1 cellular context compared by ENCODE assay signal in genomic region chr18:3451166-3451988, GRCh38.
TF ChIP-seq lines count a peak whose summit lies in the region.

No MANE protein-coding gene starts in this region.

TF ChIP-seq in HepG2, 621 proteins besides CTCF, POLR2A, EP300 and RAD21 (continued from another document and continues in another):
- 0 out of 2 replicates have a peak, but pooled peaks have one; percentile 29 for TF ChIP-seq SETDB1 (CRISPR knock-in tag; IDR thresholded peaks at IDR 0.05; ENCODE audit: borderline replicate concordance)
- TF ChIP-seq ZNF503 (CRISPR knock-in tag; IDR thresholded peaks at IDR 0.05): no peak
- TF ChIP-seq MXI1 (IDR thresholded peaks at IDR 0.05; ENCODE audit: borderline replicate concordance, low read depth, low read length): 0 out of 3 replicates have a peak, but pooled peaks have one; percentile 1
- TF ChIP-seq PRMT3 (CRISPR knock-in tag; IDR thresholded peaks at IDR 0.05; ENCODE audit: borderline replicate concordance, low read depth): no peak
- 0 out of 2 replicates have a peak, but pooled peaks have one; percentile 16 for TF ChIP-seq TMF1 (CRISPR knock-in tag; IDR thresholded peaks at IDR 0.05; ENCODE audit: low read depth)
- TF ChIP-seq POLR2G (IDR thresholded peaks at IDR 0.05; ENCODE audit: low read depth, low read length): peak; percentile 81; the same call in 1 of the 2 replicates
- 0 out of 2 replicates have a peak, but pooled peaks have one; percentile 50 for TF ChIP-seq THAP7 (CRISPR knock-in tag; IDR thresholded peaks at IDR 0.05)
- TF ChIP-seq POGK (CRISPR knock-in tag; conservative IDR thresholded peaks at IDR 0.05): no peak
- 0 out of 2 replicates have a peak, but pooled peaks have one; percentile 34 for TF ChIP-seq HNF4A (CRISPR knock-in tag; IDR thresholded peaks at IDR 0.05)
- 0 out of 2 replicates have a peak, but pooled peaks have one; percentile 21 for TF ChIP-seq ZBTB7B (CRISPR knock-in tag; IDR thresholded peaks at IDR 0.05)
- TF ChIP-seq, protein P1, sequence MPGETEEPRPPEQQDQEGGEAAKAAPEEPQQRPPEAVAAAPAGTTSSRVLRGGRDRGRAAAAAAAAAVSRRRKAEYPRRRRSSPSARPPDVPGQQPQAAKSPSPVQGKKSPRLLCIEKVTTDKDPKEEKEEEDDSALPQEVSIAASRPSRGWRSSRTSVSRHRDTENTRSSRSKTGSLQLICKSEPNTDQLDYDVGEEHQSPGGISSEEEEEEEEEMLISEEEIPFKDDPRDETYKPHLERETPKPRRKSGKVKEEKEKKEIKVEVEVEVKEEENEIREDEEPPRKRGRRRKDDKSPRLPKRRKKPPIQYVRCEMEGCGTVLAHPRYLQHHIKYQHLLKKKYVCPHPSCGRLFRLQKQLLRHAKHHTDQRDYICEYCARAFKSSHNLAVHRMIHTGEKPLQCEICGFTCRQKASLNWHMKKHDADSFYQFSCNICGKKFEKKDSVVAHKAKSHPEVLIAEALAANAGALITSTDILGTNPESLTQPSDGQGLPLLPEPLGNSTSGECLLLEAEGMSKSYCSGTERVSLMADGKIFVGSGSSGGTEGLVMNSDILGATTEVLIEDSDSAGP (CRISPR knock-in tag; IDR thresholded peaks at IDR 0.05; ENCODE audit: borderline replicate concordance): peak; percentile 6; the same call in 1 of the 2 replicates
- TF ChIP-seq ZNF883 (CRISPR knock-in tag; IDR thresholded peaks at IDR 0.05; ENCODE audit: not compliant biosample characterization): no peak
- TF ChIP-seq RARA (CRISPR knock-in tag; IDR thresholded peaks at IDR 0.05): 0 out of 2 replicates have a peak, but pooled peaks have one; percentile 36
- TF ChIP-seq FOSL2 (CRISPR knock-in tag; IDR thresholded peaks at IDR 0.05): 0 out of 2 replicates have a peak, but pooled peaks have one; percentile 5
- TF ChIP-seq NRL (CRISPR knock-in tag; IDR thresholded peaks at IDR 0.05; ENCODE audit: borderline replicate concordance): peak; percentile 13; the same call in 1 of the 2 replicates
- peak; percentile 18; the same call in 1 of the 2 replicates for TF ChIP-seq SALL2 (CRISPR knock-in tag; IDR thresholded peaks at IDR 0.05)
- TF ChIP-seq PRDM10 (CRISPR knock-in tag; IDR thresholded peaks at IDR 0.05; ENCODE audit: low read depth): peak; percentile 56; the same call in 1 of the 2 replicates
- TF ChIP-seq ATF1 (CRISPR knock-in tag; IDR thresholded peaks at IDR 0.05): no peak
- peak; percentile 64 for TF ChIP-seq ZBTB10 (CRISPR knock-in tag; IDR thresholded peaks at IDR 0.05; ENCODE audit: borderline replicate concordance)
- no peak; the same call in 1 of the 2 replicates for TF ChIP-seq ZNF274 (CRISPR knock-in tag; IDR thresholded peaks at IDR 0.05)
- TF ChIP-seq CBX5 (CRISPR knock-in tag; IDR thresholded peaks at IDR 0.05; ENCODE audit: borderline replicate concordance): 0 out of 2 replicates have a peak, but pooled peaks have one; percentile 8
- peak; percentile 64; the same call in 1 of the 2 replicates for TF ChIP-seq PHF21A (CRISPR knock-in tag; IDR thresholded peaks at IDR 0.05)
- peak; percentile 94 for TF ChIP-seq HIVEP1 (CRISPR knock-in tag; IDR thresholded peaks at IDR 0.05)
- 0 out of 2 replicates have a peak, but pooled peaks have one; percentile 30 for TF ChIP-seq SAFB2 (CRISPR knock-in tag; IDR thresholded peaks at IDR 0.05; ENCODE audit: borderline replicate concordance, low read depth)
- TF ChIP-seq ZNF724P (CRISPR knock-in tag; IDR thresholded peaks at IDR 0.05; ENCODE audit: borderline replicate concordance): no peak
- 0 out of 2 replicates have a peak, but pooled peaks have one; percentile 26 for TF ChIP-seq SP5 (CRISPR knock-in tag; IDR thresholded peaks at IDR 0.05; ENCODE audit: borderline replicate concordance, low read depth)
- TF ChIP-seq TBX2 (CRISPR knock-in tag; IDR thresholded peaks at IDR 0.05; ENCODE audit: borderline replicate concordance): peak; percentile 46; the same call in 1 of the 2 replicates
- 0 out of 2 replicates have a peak, but pooled peaks have one; percentile 67 for TF ChIP-seq PCBP1 (IDR thresholded peaks at IDR 0.05; ENCODE audit: borderline replicate concordance, low read depth, low read length)
- peak; percentile 52 for TF ChIP-seq TAF15 (IDR thresholded peaks at IDR 0.05; ENCODE audit: low read depth, low read length, poor library complexity, severe bottlenecking)
- no peak for TF ChIP-seq SOX6 (IDR thresholded peaks at IDR 0.05)
- peak; percentile 28; the same call in 1 of the 2 replicates for TF ChIP-seq SOX6 (CRISPR knock-in tag; IDR thresholded peaks at IDR 0.05)
- 0 out of 2 replicates have a peak, but pooled peaks have one; percentile 30 for TF ChIP-seq HNF1B (CRISPR knock-in tag; IDR thresholded peaks at IDR 0.05)
- TF ChIP-seq TAF1 (CRISPR knock-in tag; IDR thresholded peaks at IDR 0.05): peak; percentile 73
- TF ChIP-seq YY1 (IDR thresholded peaks at IDR 0.05; ENCODE audit: insufficient read depth, insufficient replicate concordance, low read depth, low read length): peak; percentile 13
- peak; percentile 33 for TF ChIP-seq ZFY (CRISPR knock-in tag; IDR thresholded peaks at IDR 0.05)
- TF ChIP-seq TARDBP (CRISPR knock-in tag; IDR thresholded peaks at IDR 0.05): peak; percentile 44; the same call in 1 of the 2 replicates
- peak; percentile 28 for TF ChIP-seq HNRNPLL (IDR thresholded peaks at IDR 0.05; ENCODE audit: low read depth, low read length, poor library complexity, severe bottlenecking)
- peak; percentile 47; the same call in 1 of the 2 replicates for TF ChIP-seq HOXD1 (CRISPR knock-in tag; IDR thresholded peaks at IDR 0.05)
- TF ChIP-seq STAG1 (CRISPR knock-in tag; IDR thresholded peaks at IDR 0.05): no peak
- TF ChIP-seq SAP130 (CRISPR knock-in tag; IDR thresholded peaks at IDR 0.05; ENCODE audit: low read depth): peak; percentile 63
- peak; percentile 77; the same call in 1 of the 2 replicates for TF ChIP-seq GFI1 (CRISPR knock-in tag; IDR thresholded peaks at IDR 0.05; ENCODE audit: borderline replicate concordance)
- TF ChIP-seq, protein P2, sequence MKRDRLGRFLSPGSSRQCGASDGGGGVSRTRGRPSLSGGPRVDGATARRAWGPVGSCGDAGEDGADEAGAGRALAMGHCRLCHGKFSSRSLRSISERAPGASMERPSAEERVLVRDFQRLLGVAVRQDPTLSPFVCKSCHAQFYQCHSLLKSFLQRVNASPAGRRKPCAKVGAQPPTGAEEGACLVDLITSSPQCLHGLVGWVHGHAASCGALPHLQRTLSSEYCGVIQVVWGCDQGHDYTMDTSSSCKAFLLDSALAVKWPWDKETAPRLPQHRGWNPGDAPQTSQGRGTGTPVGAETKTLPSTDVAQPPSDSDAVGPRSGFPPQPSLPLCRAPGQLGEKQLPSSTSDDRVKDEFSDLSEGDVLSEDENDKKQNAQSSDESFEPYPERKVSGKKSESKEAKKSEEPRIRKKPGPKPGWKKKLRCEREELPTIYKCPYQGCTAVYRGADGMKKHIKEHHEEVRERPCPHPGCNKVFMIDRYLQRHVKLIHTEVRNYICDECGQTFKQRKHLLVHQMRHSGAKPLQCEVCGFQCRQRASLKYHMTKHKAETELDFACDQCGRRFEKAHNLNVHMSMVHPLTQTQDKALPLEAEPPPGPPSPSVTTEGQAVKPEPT (CRISPR knock-in tag; IDR thresholded peaks at IDR 0.05; ENCODE audit: low read depth): no peak
- TF ChIP-seq FOXO4 (CRISPR knock-in tag; conservative IDR thresholded peaks at IDR 0.05): 0 out of 2 replicates have a peak, but pooled peaks have one; percentile 89
